In the genomic region with DNA sequence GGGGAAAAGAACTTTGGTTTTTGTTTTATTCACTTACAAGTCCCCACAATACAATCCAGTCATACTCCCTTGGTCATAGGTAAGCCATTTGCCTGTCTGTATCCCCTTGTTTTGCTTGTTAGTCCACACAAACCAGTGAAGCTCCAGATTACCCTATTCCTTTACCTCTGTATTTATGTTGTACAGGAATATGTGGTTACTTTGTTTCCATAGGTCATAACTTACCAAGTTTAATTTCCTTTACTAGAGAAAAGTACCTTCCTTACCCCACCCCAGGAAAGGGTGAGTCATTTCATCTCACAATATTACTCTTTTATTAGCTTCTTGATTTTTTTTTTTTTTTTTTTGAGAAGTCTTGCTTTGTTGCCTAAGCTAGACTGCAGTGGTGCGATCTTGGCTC, we compare ENCODE assay signal across 1 cellular context.
TF ChIP-seq lines count a peak whose summit lies in the region.

No MANE protein-coding gene starts in this region.

TF ChIP-seq in endothelial cell of umbilical vein, 7 proteins besides CTCF, POLR2A, EP300 and RAD21:
- no peak for TF ChIP-seq GATA2 (IDR thresholded peaks at IDR 0.05; ENCODE audit: insufficient read depth, insufficient read length, low read depth, low read length)
- no peak for TF ChIP-seq MYC (IDR thresholded peaks at IDR 0.05; ENCODE audit: low read depth, low read length)
- TF ChIP-seq POLR2AphosphoS5 (IDR thresholded peaks at IDR 0.05; ENCODE audit: insufficient read depth, low read depth, low read length) = peak; percentile 35
- TF ChIP-seq, protein P1, sequence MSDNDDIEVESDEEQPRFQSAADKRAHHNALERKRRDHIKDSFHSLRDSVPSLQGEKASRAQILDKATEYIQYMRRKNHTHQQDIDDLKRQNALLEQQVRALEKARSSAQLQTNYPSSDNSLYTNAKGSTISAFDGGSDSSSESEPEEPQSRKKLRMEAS (IDR thresholded peaks at IDR 0.05; ENCODE audit: insufficient read depth, insufficient read length) = no peak
- no peak for TF ChIP-seq EZH2 (IDR thresholded peaks at IDR 0.05; ENCODE audit: borderline replicate concordance, low read depth, low read length, severe bottlenecking)
- peak; percentile 74 for TF ChIP-seq FOS (IDR thresholded peaks at IDR 0.05; ENCODE audit: borderline replicate concordance, insufficient read depth, low read length)
- TF ChIP-seq JUN (IDR thresholded peaks at IDR 0.05; ENCODE audit: borderline replicate concordance, insufficient read depth, insufficient read length, low read depth) = peak; percentile 75
